ENCODE assay signal across 8 cellular contexts in genomic region chr18:56638232-56639093, GRCh38. TPM values are rescaled to one million over a fixed set of nuclear protein-coding genes. Genes with fewer than 3 reads are reported as not detected.
DNase-seq lines count a peak whose midpoint lies in the region; ATAC-seq, FAIRE-seq and TF ChIP-seq lines count a peak whose summit lies in the region.

TSS of gene TXNL1 (minus strand) at chr18:56638592. CDS start at chr18:56638440, 152 bp downstream.

- peak; percentile 99 for DNase-seq in AG20443 (ENCODE audit: low spot score)
- DNase-seq in NCI-H510A treated with DMSO at 0.1 percent for 48 hours (lab: John Stamatoyannopoulos, UW): peak; percentile 98
- DNase-seq in activated CD4-positive, alpha-beta T cell treated with anti-CD3 and anti-CD28 coated beads for 24 hours (ENCODE audit: low read depth in 2 of 2): peak; percentile 99
- peak; percentile 99 for DNase-seq in chondrocyte (ENCODE audit: low spot score)
- DNase-seq in kidney: peak; percentile 100
- peak; percentile 99 for DNase-seq in stimulated activated CD4-positive, alpha-beta T cell treated with anti-CD3 and anti-CD28 coated beads, Interleukin-15, amount 100 ng/mL, for 24 hours

- no peaks in the 10 kb centered on the region for H3K9me3 ChIP-seq in kidney (ENCODE audit: control insufficient read depth in 1 of 2, low read length in 2 of 2)

- peak within 1 kb of the TSS; percentile 82 to 95 for H3K27ac ChIP-seq in kidney (ENCODE audit: low read depth in 2 of 2, low read length in 2 of 2)

- no peaks in the 10 kb centered on the region for H3K27me3 Mint-ChIP-seq in chondrocyte (ENCODE audit: low read depth)

- peaks cover 44% of the 10 kb centered on the region for H3K4me1 Mint-ChIP-seq in chondrocyte (ENCODE audit: low read depth)

- intact Hi-C loops in kidney (cut with DNase I): no loop called here

- peaks cover 4 to 5% of the 10 kb centered on the region in 2 donors for H3K4me1 ChIP-seq in kidney (ENCODE audit: control insufficient read depth in 1 of 2, insufficient read depth in 1 of 2, low read depth in 1 of 2, low read length in 2 of 2)

- ATAC-seq in HG03439 (IDR thresholded peaks at IDR 0.05; ENCODE audit: unreplicated experiment): peak; percentile 93

- peak within 1 kb of the TSS; percentile 100 for H3K27ac Mint-ChIP-seq in chondrocyte (ENCODE audit: unreplicated experiment)

- H3K36me3 Mint-ChIP-seq in chondrocyte (ENCODE audit: low read depth): peaks cover 4% of the 10 kb centered on the region

- H3K4me3 Mint-ChIP-seq in chondrocyte (ENCODE audit: unreplicated experiment): peak within 1 kb of the TSS; percentile 99

- FAIRE-seq in kidney (lab: Jason Lieb, UNC): peak; percentile 62

- peak within 1 kb of the TSS; percentile 79 for H3K9ac ChIP-seq in kidney (ENCODE audit: low read length in 2 of 2)

- peak; percentile 80 for TF ChIP-seq POLR2A in GM19193 (IDR thresholded peaks at IDR 0.05; ENCODE audit: extremely low read depth, insufficient read depth, insufficient read length)

- no peaks in the 10 kb centered on the region for H3K9me3 Mint-ChIP-seq in chondrocyte (ENCODE audit: low read depth)

- peak within 1 kb of the TSS; percentile 94 to 95 for H3K4me3 ChIP-seq in kidney (ENCODE audit: low read length in 2 of 2)

- no peak for TF ChIP-seq CTCF in chondrocyte (IDR thresholded peaks at IDR 0.05)
- no peak for TF ChIP-seq CTCF in kidney (IDR thresholded peaks at IDR 0.05; ENCODE audit: borderline replicate concordance, extremely low read depth, insufficient read depth)

- no peaks in the 10 kb centered on the region for H3K36me3 ChIP-seq in kidney (ENCODE audit: control insufficient read depth in 1 of 2, insufficient read depth in 2 of 2, low read length in 2 of 2)

RNA-seq across cellular contexts. Expression of gene TXNL1, which starts in this region (rescaled TPM):
- total RNA-seq in chondrocyte (57.5 to 59.7 TPM (median 57.6 TPM) in 3 replicates), kidney (54.0 TPM)
- 91.1 TPM for polyA plus RNA-seq in kidney (ENCODE audit: insufficient read depth, low read depth, low replicate concordance)

Comparison
In these comparisons a context has a peak if more than half of its experiments do, and no peak if none do; other contexts are left out.
1. Peak in every context shown above with its lines: DNase-seq, ATAC-seq, H3K4me3 ChIP-seq and H3K27ac ChIP-seq.